In genomic region chr2:217160978-217161973, GRCh38 we compare ENCODE assay signal across 14 cellular contexts.
DNase-seq lines count a peak whose midpoint lies in the region; ATAC-seq and TF ChIP-seq lines count a peak whose summit lies in the region.
"Had no signal": no experiment of that assay in that cellular context is flagged by ENCODE, and none has a peak within 500 bp of the region (broad histone marks: within the 10 kb centered on the region; RNA-seq: fewer than 3 reads in every experiment).

No MANE protein-coding gene starts in this region.

- H3K79me2 ChIP-seq in GM23338 (replicated peaks; ENCODE audit: insufficient read depth), result no peaks in the 10 kb centered on the region

- H3K36me3 ChIP-seq in GM23338 (ENCODE audit: insufficient read depth) (no peaks in the 10 kb centered on the region), ovary (no peaks in the 10 kb centered on the region)
- H3K36me3 ChIP-seq: WERI-Rb-1 had no signal

- intact Hi-C loops in activated T-helper 1 cell treated with anti-CD3 and anti-CD28 coated beads, Interleukin-12 subunit alpha, Interleukin-12 subunit beta, Interleukin-2, Interleukin-4 antibody, amounts not matched to agents 30 ng/mL and 10 ng/mL and 1 ng/mL, durations not matched to agents 14 hours and 24 hours and 36 hours (cut with micrococcal nuclease), result loop anchor here (10.0 kb wide), 1 partner anchor 306 kb away; no protein-coding TSS in a partner anchor
- intact Hi-C loops in ovary (cut with DNase I), result loop anchor here in 1 of 4 donors (5.0 kb wide), 1 partner anchor 464 kb away; the partner anchor contains the start of gene IGFBP5

- H3K36me3 Mint-ChIP-seq in GM23338 (ENCODE audit: low read depth) (no peaks in the 10 kb centered on the region), mesothelial cell of epicardium (no peaks in the 10 kb centered on the region)
- no peaks in the 10 kb centered on the region for H3K36me3 Mint-ChIP-seq in activated T-helper 1 cell treated with anti-CD3 and anti-CD28 coated beads, Interleukin-12 subunit alpha, Interleukin-12 subunit beta, Interleukin-2, Interleukin-4 antibody, amounts not matched to agents 30 ng/mL and 10 ng/mL and 1 ng/mL, durations not matched to agents 14 hours and 24 hours and 36 hours (ENCODE audit: low read depth)
- H3K36me3 Mint-ChIP-seq: CD8-positive, alpha-beta memory T cell had no signal

- H3K27me3 ChIP-seq in GM23338 (ENCODE audit: insufficient read depth) (no peaks in the 10 kb centered on the region), ovary (no peaks in the 10 kb centered on the region)

- H3K4me3 Mint-ChIP-seq in GM23338, result no peak overlapping the region
- H3K4me3 Mint-ChIP-seq in activated T-helper 1 cell treated with anti-CD3 and anti-CD28 coated beads, Interleukin-12 subunit alpha, Interleukin-12 subunit beta, Interleukin-2, Interleukin-4 antibody, amounts not matched to agents 30 ng/mL and 10 ng/mL and 1 ng/mL, durations not matched to agents 14 hours and 24 hours and 36 hours, result no peak overlapping the region
- H3K4me3 Mint-ChIP-seq in mesothelial cell of epicardium, result no peak overlapping the region
- H3K4me3 Mint-ChIP-seq: CD8-positive, alpha-beta memory T cell; H9; IgD-negative memory B cell had no signal

- no peak for TF ChIP-seq EP300 in ovary (IDR thresholded peaks at IDR 0.05)

- DNase-seq in CMK (ENCODE audit: low read depth), result peak; percentile 29
- DNase-seq in GM23338 (ENCODE audit: low spot score), result no peak
- DNase-seq in activated T-helper 1 cell treated with anti-CD3 and anti-CD28 coated beads, Interleukin-12 subunit alpha, Interleukin-12 subunit beta, Interleukin-2, Interleukin-4 antibody, amounts not matched to agents 30 ng/mL and 10 ng/mL and 1 ng/mL, durations not matched to agents 14 hours and 24 hours and 36 hours (ENCODE audit: low spot score), result no peak
- DNase-seq in mesothelial cell of epicardium (ENCODE audit: low spot score in 2 of 2, unreplicated experiment in 2 of 2), result no peak
- no peak for DNase-seq in 8988T
- DNase-seq in ovary, result no peak
- DNase-seq in stimulated activated naive CD4-positive, alpha-beta T cell treated with Interleukin-2 at 50 U/mL for 16 hours (lab: John Stamatoyannopoulos, UW), result no peak
- DNase-seq in NCI-H1105 (lab: John Stamatoyannopoulos, UW), result no peak
- DNase-seq: CD8-positive, alpha-beta memory T cell; cerebellar nuclear complex; H9; WERI-Rb-1 had no signal

- no peak for TF ChIP-seq POLR2A in ovary (IDR thresholded peaks at IDR 0.05)

- 46 to 58% (median 54%) methylated on average over 9 of the region's 9 CpGs for WGBS in ovary, 3 donors

- H3K27ac ChIP-seq in GM23338 (ENCODE audit: low read depth) (no peak overlapping the region), ovary (no peak overlapping the region)
- H3K27ac ChIP-seq: WERI-Rb-1 had no signal

- H3K4me2 ChIP-seq in GM23338, result no peak overlapping the region

- H3K9me3 ChIP-seq in ovary, result no peaks in the 10 kb centered on the region

- H3K4me3 ChIP-seq in GM23338, result no peak overlapping the region
- H3K4me3 ChIP-seq in ovary, result no peak overlapping the region

- ATAC-seq in GM23338, result no peak
- ATAC-seq: Right ventricle myocardium inferior had no signal

- no peak for TF ChIP-seq CTCF in GM23338 (conservative IDR thresholded peaks at IDR 0.05; ENCODE audit: low read depth in 2 of 2)
- no peak for TF ChIP-seq CTCF in mesothelial cell of epicardium (IDR thresholded peaks at IDR 0.05; ENCODE audit: unreplicated experiment)
- no peak for TF ChIP-seq CTCF in ovary (IDR thresholded peaks at IDR 0.05)

- no peaks in the 10 kb centered on the region for H3F3A ChIP-seq in GM23338 (replicated peaks; ENCODE audit: low read depth)

- H2AFZ ChIP-seq in GM23338, result peak overlapping the region; percentile 35; the same call in 1 of the 2 replicates

- H3K9me3 Mint-ChIP-seq in GM23338, result no peaks in the 10 kb centered on the region
- H3K9me3 Mint-ChIP-seq in activated T-helper 1 cell treated with anti-CD3 and anti-CD28 coated beads, Interleukin-12 subunit alpha, Interleukin-12 subunit beta, Interleukin-2, Interleukin-4 antibody, amounts not matched to agents 30 ng/mL and 10 ng/mL and 1 ng/mL, durations not matched to agents 14 hours and 24 hours and 36 hours, result no peaks in the 10 kb centered on the region
- H3K9me3 Mint-ChIP-seq in mesothelial cell of epicardium, result peaks cover 6% of the 10 kb centered on the region
- H3K9me3 Mint-ChIP-seq: H9 had no signal

- H3K27me3 Mint-ChIP-seq in GM23338 (ENCODE audit: insufficient read depth, low read depth, poor library complexity) (peaks cover 2% of the 10 kb centered on the region), mesothelial cell of epicardium (ENCODE audit: low read depth) (no peaks in the 10 kb centered on the region)
- peaks cover 3% of the 10 kb centered on the region for H3K27me3 Mint-ChIP-seq in activated T-helper 1 cell treated with anti-CD3 and anti-CD28 coated beads, Interleukin-12 subunit alpha, Interleukin-12 subunit beta, Interleukin-2, Interleukin-4 antibody, amounts not matched to agents 30 ng/mL and 10 ng/mL and 1 ng/mL, durations not matched to agents 14 hours and 24 hours and 36 hours (ENCODE audit: insufficient read depth)

- H3K27ac Mint-ChIP-seq in GM23338 (no peak overlapping the region), mesothelial cell of epicardium (peak overlapping the region; percentile 85)
- H3K27ac Mint-ChIP-seq in activated T-helper 1 cell treated with anti-CD3 and anti-CD28 coated beads, Interleukin-12 subunit alpha, Interleukin-12 subunit beta, Interleukin-2, Interleukin-4 antibody, amounts not matched to agents 30 ng/mL and 10 ng/mL and 1 ng/mL, durations not matched to agents 14 hours and 24 hours and 36 hours, result peak overlapping the region; percentile 6
- H3K27ac Mint-ChIP-seq: CD8-positive, alpha-beta memory T cell; H9; IgD-negative memory B cell had no signal

- no peaks in the 10 kb centered on the region for H4K20me1 ChIP-seq in GM23338 (replicated peaks; ENCODE audit: insufficient read depth)

- H3K4me1 ChIP-seq in GM23338 (ENCODE audit: insufficient read depth) (no peaks in the 10 kb centered on the region), ovary (ENCODE audit: insufficient read depth) (peaks cover 8% of the 10 kb centered on the region)

- H3K9me2 ChIP-seq in GM23338 (ENCODE audit: insufficient read depth), result no peaks in the 10 kb centered on the region

- H3K4me1 Mint-ChIP-seq in GM23338, result no peaks in the 10 kb centered on the region
- H3K4me1 Mint-ChIP-seq in activated T-helper 1 cell treated with anti-CD3 and anti-CD28 coated beads, Interleukin-12 subunit alpha, Interleukin-12 subunit beta, Interleukin-2, Interleukin-4 antibody, amounts not matched to agents 30 ng/mL and 10 ng/mL and 1 ng/mL, durations not matched to agents 14 hours and 24 hours and 36 hours (ENCODE audit: low read depth), result peaks cover 21% of the 10 kb centered on the region
- H3K4me1 Mint-ChIP-seq in mesothelial cell of epicardium, result peaks cover 27% of the 10 kb centered on the region
- H3K4me1 Mint-ChIP-seq: H9 had no signal

TF ChIP-seq in GM23338, 12 proteins besides CTCF, POLR2A, EP300 and RAD21 (continues in another document):
- no peak for TF ChIP-seq REST (IDR thresholded peaks at IDR 0.05; ENCODE audit: unreplicated experiment)
- TF ChIP-seq EZH2phosphoT487 (IDR thresholded peaks at IDR 0.05; ENCODE audit: unreplicated experiment), result no peak
- no peak for TF ChIP-seq ZNF114 (CRISPR knock-in tag; IDR thresholded peaks at IDR 0.05)
- no peak for TF ChIP-seq POLR2AphosphoS5 (IDR thresholded peaks at IDR 0.05; ENCODE audit: low read depth)
- TF ChIP-seq EZH2 (IDR thresholded peaks at IDR 0.05; ENCODE audit: low read depth, unreplicated experiment), result no peak
